ENCODE assay signal across 1 cellular context in genomic region chr1:202744770-202745169, GRCh38. TPM values are rescaled to one million over a fixed set of nuclear protein-coding genes. Genes with fewer than 3 reads are reported as not detected.
"Had no signal": no experiment of that assay in that cellular context is flagged by ENCODE, and none has a peak within 500 bp of the region (broad histone marks: within the 10 kb centered on the region; RNA-seq: fewer than 3 reads in every experiment).

No MANE protein-coding gene starts in this region.

RNA-seq across cellular contexts. Expression of gene SYT2, which starts 34.5 kb away (rescaled TPM):
- total RNA-seq: GM12878 had no signal
- polyA plus RNA-seq: GM12878 had no signal
